ENCODE assay signal across 17 cellular contexts in the genomic region with DNA sequence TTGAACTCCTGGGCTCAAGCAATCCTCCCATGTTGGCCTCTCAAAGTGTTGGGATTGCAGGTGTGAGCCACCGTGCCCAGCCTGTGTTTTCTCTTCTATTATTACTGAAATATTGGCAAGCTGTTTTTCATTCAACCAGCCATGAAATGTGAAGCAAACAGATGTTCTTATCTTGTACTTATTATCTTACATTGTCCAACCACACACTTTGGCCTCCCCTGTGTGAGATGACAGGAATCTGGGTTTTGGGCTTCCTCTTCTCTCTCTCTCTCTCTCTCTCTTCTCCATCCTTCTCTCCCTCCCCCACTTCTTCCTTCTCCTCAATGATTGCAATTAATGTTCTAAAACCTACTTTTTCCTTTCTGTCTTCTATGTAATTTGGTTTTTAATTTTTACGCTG. TPM values are rescaled to one million over a fixed set of nuclear protein-coding genes. Genes with fewer than 3 reads are reported as not detected.
DNase-seq lines count a peak whose midpoint lies in the region; ATAC-seq and TF ChIP-seq lines count a peak whose summit lies in the region.
"Had no signal": no experiment of that assay in that cellular context is flagged by ENCODE, and none has a peak within 500 bp of the region (broad histone marks: within the 10 kb centered on the region; RNA-seq: fewer than 3 reads in every experiment).

No MANE protein-coding gene starts in this region.

- TF ChIP-seq CTCF in fibroblast of the aortic adventitia (IDR thresholded peaks at IDR 0.05; ENCODE audit: insufficient read depth, low read length): no peak

- peaks cover 1% of the 10 kb centered on the region for H3K36me3 Mint-ChIP-seq in activated naive CD4-positive, alpha-beta T cell treated with anti-CD3 and anti-CD28 coated beads, Interleukin-2, amount 10 ng/mL, durations not matched to agents 7 days and 5 days
- no peaks in the 10 kb centered on the region for H3K36me3 Mint-ChIP-seq in activated naive CD4-positive, alpha-beta T cell treated with anti-CD3 and anti-CD28 coated beads for 36 hours (ENCODE audit: low read depth)
- no peaks in the 10 kb centered on the region for H3K36me3 Mint-ChIP-seq in T-helper 17 cell (ENCODE audit: low read depth)
- H3K36me3 Mint-ChIP-seq: brain, memory B cell had no signal

- ATAC-seq in T-helper 17 cell (no peak), HG03354 (IDR thresholded peaks at IDR 0.05; ENCODE audit: poor library complexity, severe bottlenecking, unreplicated experiment) (no peak), GM21576 (IDR thresholded peaks at IDR 0.05; ENCODE audit: unreplicated experiment) (no peak)

- H3K4me3 Mint-ChIP-seq in activated naive CD4-positive, alpha-beta T cell treated with anti-CD3 and anti-CD28 coated beads, Interleukin-2, amount 10 ng/mL, durations not matched to agents 7 days and 5 days: no peak overlapping the region
- no peak overlapping the region for H3K4me3 Mint-ChIP-seq in activated naive CD4-positive, alpha-beta T cell treated with anti-CD3 and anti-CD28 coated beads for 36 hours
- H3K4me3 Mint-ChIP-seq in T-helper 17 cell: no peak overlapping the region
- H3K4me3 Mint-ChIP-seq: memory B cell had no signal

- DNase-seq in activated naive CD4-positive, alpha-beta T cell treated with anti-CD3 and anti-CD28 coated beads, Interleukin-2, amount 10 ng/mL, durations not matched to agents 7 days and 5 days: no peak
- DNase-seq in activated naive CD4-positive, alpha-beta T cell treated with anti-CD3 and anti-CD28 coated beads for 36 hours: no peak
- no peak for DNase-seq in T-helper 17 cell
- DNase-seq in fibroblast of the aortic adventitia (ENCODE audit: low read depth): peak; percentile 46
- DNase-seq in SIG-M5 treated with dmso at 0.1 percent for 504 hours (lab: John Stamatoyannopoulos, UW; ENCODE audit: unreplicated experiment): no peak
- DNase-seq in HCEC 1CT: no peak
- DNase-seq: activated effector memory CD4-positive, alpha-beta T cell treated with Interleukin-2 at 50 U/mL for 16 hours; IMR-90; NCI-H187 treated with DMSO at 0.1 percent for 48 hours; NCI-H748 treated with DMSO at 0.1 percent for 48 hours; stimulated activated naive CD4-positive, alpha-beta T cell; T-helper 9 cell had no signal

- no peaks in the 10 kb centered on the region for H3K9me3 ChIP-seq in T-helper 17 cell (ENCODE audit: control insufficient read depth, low read length, poor library complexity, severe bottlenecking)

- H3K4me1 Mint-ChIP-seq in activated naive CD4-positive, alpha-beta T cell treated with anti-CD3 and anti-CD28 coated beads, Interleukin-2, amount 10 ng/mL, durations not matched to agents 7 days and 5 days: peaks cover 42% of the 10 kb centered on the region
- peaks cover 16% of the 10 kb centered on the region for H3K4me1 Mint-ChIP-seq in activated naive CD4-positive, alpha-beta T cell treated with anti-CD3 and anti-CD28 coated beads for 36 hours (ENCODE audit: low read depth)
- peaks cover 24% of the 10 kb centered on the region for H3K4me1 Mint-ChIP-seq in T-helper 17 cell

- no peaks in the 10 kb centered on the region for H3K27me3 Mint-ChIP-seq in activated naive CD4-positive, alpha-beta T cell treated with anti-CD3 and anti-CD28 coated beads, Interleukin-2, amount 10 ng/mL, durations not matched to agents 7 days and 5 days
- no peaks in the 10 kb centered on the region for H3K27me3 Mint-ChIP-seq in activated naive CD4-positive, alpha-beta T cell treated with anti-CD3 and anti-CD28 coated beads for 36 hours (ENCODE audit: low read depth)
- H3K27me3 Mint-ChIP-seq in T-helper 17 cell: no peaks in the 10 kb centered on the region
- H3K27me3 Mint-ChIP-seq: brain, memory B cell had no signal

- no peak overlapping the region for H3K4me3 ChIP-seq in fibroblast of the aortic adventitia (ENCODE audit: low read depth, low read length)

- peak overlapping the region; percentile 5 for H3K27ac Mint-ChIP-seq in activated naive CD4-positive, alpha-beta T cell treated with anti-CD3 and anti-CD28 coated beads, Interleukin-2, amount 10 ng/mL, durations not matched to agents 7 days and 5 days
- no peak overlapping the region for H3K27ac Mint-ChIP-seq in activated naive CD4-positive, alpha-beta T cell treated with anti-CD3 and anti-CD28 coated beads for 36 hours
- H3K27ac Mint-ChIP-seq in T-helper 17 cell: peak overlapping the region; percentile 1
- H3K27ac Mint-ChIP-seq: memory B cell had no signal

- H3K9me3 Mint-ChIP-seq in activated naive CD4-positive, alpha-beta T cell treated with anti-CD3 and anti-CD28 coated beads, Interleukin-2, amount 10 ng/mL, durations not matched to agents 7 days and 5 days: no peaks in the 10 kb centered on the region
- H3K9me3 Mint-ChIP-seq in activated naive CD4-positive, alpha-beta T cell treated with anti-CD3 and anti-CD28 coated beads for 36 hours: no peaks in the 10 kb centered on the region
- H3K9me3 Mint-ChIP-seq: brain, memory B cell had no signal

- CTCF ChIA-PET in activated naive CD4-positive, alpha-beta T cell treated with anti-CD3 and anti-CD28 coated beads, Interleukin-2, amount 10 ng/mL, durations not matched to agents 7 days and 5 days (lab: Charles Lee): no interaction called here
- CTCF ChIA-PET in activated naive CD4-positive, alpha-beta T cell treated with anti-CD3 and anti-CD28 coated beads for 36 hours (lab: Charles Lee): no interaction called here

- intact Hi-C loops in activated naive CD4-positive, alpha-beta T cell treated with anti-CD3 and anti-CD28 coated beads for 36 hours (cut with micrococcal nuclease): no loop called here

RNA-seq across cellular contexts. Expression of gene RAMP1, which starts 33.1 kb away (rescaled TPM):
- total RNA-seq in activated naive CD4-positive, alpha-beta T cell treated with anti-CD3 and anti-CD28 coated beads for 36 hours: under 1 TPM; 0.62 to 0.69 TPM
- total RNA-seq in T-helper 17 cell (1 to 10 TPM in 1 of 2 donors, not detected in 1; 1.6 TPM), fibroblast of the aortic adventitia (ENCODE audit: low replicate concordance) (3.1 and 3.4 TPM in 2 replicates)
- total RNA-seq: H4 had no signal
